ENCODE assay signal across 8 cellular contexts in the genomic region with DNA sequence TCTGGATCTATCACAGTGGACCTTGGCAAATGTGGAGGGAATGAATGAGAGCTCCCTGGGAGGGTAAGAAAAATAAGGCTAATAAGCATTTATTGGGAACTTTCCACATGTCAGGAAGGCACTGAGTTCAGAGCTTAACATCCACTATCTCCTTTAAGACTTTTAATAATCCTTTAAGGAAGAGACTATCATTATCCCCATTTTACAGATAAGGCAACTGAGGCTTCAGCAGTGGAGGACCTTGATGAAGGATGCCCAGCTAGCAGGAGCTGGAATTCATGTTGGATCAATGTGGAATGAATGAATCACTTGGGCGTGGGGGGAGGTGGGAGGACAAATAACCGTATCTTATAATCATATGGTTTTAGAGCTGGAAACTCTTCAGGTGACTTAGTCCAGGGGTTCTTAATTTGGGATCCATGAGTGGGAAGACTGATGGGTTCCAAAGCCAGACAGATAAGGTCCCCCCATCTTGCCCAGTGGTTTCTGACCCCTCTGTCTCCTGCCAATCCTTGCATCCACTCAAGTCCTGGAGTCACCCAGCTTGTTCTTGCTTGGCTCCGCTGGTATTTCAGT.
"Had no signal": no experiment of that assay in that cellular context is flagged by ENCODE, and none has a peak within 500 bp of the region (broad histone marks: within the 10 kb centered on the region; RNA-seq: fewer than 3 reads in every experiment).

No MANE protein-coding gene starts in this region.

- DNase-seq: GDM1, GF-D8 had no signal

- H3K4me3 ChIP-seq: GM12878 had no signal

- FAIRE-seq: G401.6, GM12878, GM12891, GM12892, GM18507, GM19239 had no signal

- ATAC-seq: GM12878 had no signal
